Comparison of ENCODE assay signal across 16 cellular contexts in genomic region chr5:68026092-68026910, GRCh38.
"Had no signal": no experiment of that assay in that cellular context is flagged by ENCODE, and none has a peak within 500 bp of the region (broad histone marks: within the 10 kb centered on the region; RNA-seq: fewer than 3 reads in every experiment).

No MANE protein-coding gene starts in this region.

- H3K36me3 ChIP-seq: cardiac muscle cell, colonic mucosa, gastrocnemius medialis, right lobe of liver had no signal

- ATAC-seq: activated CD4-positive, CD25-positive, alpha-beta regulatory T cell treated with anti-CD3 and anti-CD28 coated beads, Interleukin-2, amount 50 U/mL, for 24 hours; activated CD8-positive, alpha-beta memory T cell treated with anti-CD3 and anti-CD28 coated beads, Interleukin-2, amount 10 ng/mL, durations not matched to agents 7 days and 5 days; activated T-cell treated with anti-CD3 and anti-CD28 coated beads, Interleukin-2, amount 50 U/mL, for 4 hours; gastrocnemius medialis; left ventricle myocardium superior; right lobe of liver; stimulated activated naive CD8-positive, alpha-beta T cell treated with anti-CD3 and anti-CD28 coated beads, Interleukin-15, Interleukin-2, amounts not matched to agents 100 U/mL and 50 U/mL, for 24 hours had no signal

- DNase-seq: activated CD4-positive, alpha-beta T cell treated with anti-CD3 and anti-CD28 coated beads, Interleukin-2, amount 50 U/mL, for 4 hours; activated CD8-positive, alpha-beta memory T cell treated with anti-CD3 and anti-CD28 coated beads, Interleukin-2, amount 10 ng/mL, durations not matched to agents 7 days and 5 days; activated effector memory CD4-positive, alpha-beta T cell treated with anti-CD3 and anti-CD28 coated beads, Interleukin-2, amount 50 U/mL, for 16 hours; activated T-cell treated with anti-CD3 and anti-CD28 coated beads, Interleukin-2, amount 50 U/mL, for 4 hours; anterior cingulate cortex; colonic mucosa; effector CD4-positive, alpha-beta T cell; gastrocnemius medialis; left ventricle myocardium superior; naive B cell; nucleus accumbens; right lobe of liver; stimulated activated naive CD8-positive, alpha-beta T cell treated with anti-CD3 and anti-CD28 coated beads, Interleukin-15, Interleukin-2, amounts not matched to agents 100 U/mL and 50 U/mL, for 24 hours had no signal

- H3K9me3 ChIP-seq: colonic mucosa, gastrocnemius medialis, right lobe of liver had no signal

- H3K27me3 ChIP-seq: cardiac muscle cell, colonic mucosa, gastrocnemius medialis, right lobe of liver had no signal

- H3K4me3 ChIP-seq: cardiac muscle cell, colonic mucosa, gastrocnemius medialis, right lobe of liver had no signal

- H3K4me1 ChIP-seq: right lobe of liver had no signal

- FAIRE-seq: urothelium cell line had no signal

- H3K27ac ChIP-seq: cardiac muscle cell, colonic mucosa, gastrocnemius medialis, right lobe of liver had no signal
